38 cellular contexts compared by ENCODE assay signal in genomic region chr5:150188146-150188842, GRCh38. TPM values are rescaled to one million over a fixed set of nuclear protein-coding genes. Genes with fewer than 3 reads are reported as not detected.
"Had no signal": no experiment of that assay in that cellular context is flagged by ENCODE, and none has a peak within 500 bp of the region (broad histone marks: within the 10 kb centered on the region; RNA-seq: fewer than 3 reads in every experiment).

No MANE protein-coding gene starts in this region.

- H3K4me1 ChIP-seq: adrenal gland, breast epithelium had no signal

- H3K36me3 Mint-ChIP-seq: activated naive CD4-positive, alpha-beta T cell treated with anti-CD3 and anti-CD28 coated beads, Interleukin-2, amount 50 U/mL, for 72 hours had no signal

- H3K27me3 ChIP-seq: Peyer's patch had no signal

- FAIRE-seq: astrocyte had no signal

- H3K27ac Mint-ChIP-seq: activated CD8-positive, alpha-beta T cell treated with anti-CD3 and anti-CD28 coated beads, Interleukin-2, amount 10 ng/mL, durations not matched to agents 7 days and 5 days; activated naive CD4-positive, alpha-beta T cell treated with anti-CD3 and anti-CD28 coated beads for 36 hours; activated naive CD4-positive, alpha-beta T cell treated with anti-CD3 and anti-CD28 coated beads, Interleukin-2, amount 50 U/mL, for 72 hours; activated T-cell treated with anti-CD3 and anti-CD28 coated beads, Interleukin-2, amount 50 U/mL, for 24 hours; activated T-helper 1 cell treated with anti-CD3 and anti-CD28 coated beads, Interleukin-12 subunit alpha, Interleukin-12 subunit beta, Interleukin-2, Interleukin-4 antibody, amounts not matched to agents 30 ng/mL and 10 ng/mL and 1 ng/mL, durations not matched to agents 14 hours and 24 hours and 36 hours had no signal

- H3K27ac ChIP-seq: adrenal gland, body of pancreas, breast epithelium, WERI-Rb-1 had no signal

- H3K4me3 ChIP-seq: adrenal gland, body of pancreas, breast epithelium, Peyer's patch had no signal

- DNase-seq: activated CD4-positive, alpha-beta T cell treated with anti-CD3 and anti-CD28 coated beads for 1 hour; activated CD4-positive, alpha-beta T cell treated with anti-CD3 and anti-CD28 coated beads for 48 hours; activated CD4-positive, alpha-beta T cell treated with anti-CD3 and anti-CD28 coated beads, Interleukin-2, amount 50 U/mL, for 48 hours; activated CD4-positive, CD25-positive, alpha-beta regulatory T cell; activated CD8-positive, alpha-beta T cell treated with anti-CD3 and anti-CD28 coated beads, Interleukin-2, amount 10 ng/mL, durations not matched to agents 7 days and 5 days; activated gamma-delta T cell treated with Interleukin-2 at 50 U/mL for 16 hours; activated naive CD4-positive, alpha-beta T cell treated with anti-CD3 and anti-CD28 coated beads for 36 hours; activated T-cell treated with anti-CD3 and anti-CD28 coated beads, Interleukin-2, amount 50 U/mL, for 24 hours; adrenal gland; body of pancreas; Kasumi-1; KG1; MM.1S; MV-4-11; NCI-H1092; NCI-H1436 treated with DMSO at 0.1 percent for 48 hours; NCI-H1694 treated with DMSO at 0.1 percent for 48 hours; NCI-H2029; NCI-H345; NCI-H526; NCI-H748 treated with DMSO at 0.1 percent for 48 hours; NK-92 treated with Interleukin-12 subunit alpha and Interleukin-12 subunit beta, amount 100 ng/mL, for 24 hours; PC-3; RPMI8226; SHP77 treated with DMSO at 0.1 percent for 48 hours; SW 1271; T1000; WERI-Rb-1 had no signal

- H3K4me3 Mint-ChIP-seq: activated CD8-positive, alpha-beta T cell treated with anti-CD3 and anti-CD28 coated beads, Interleukin-2, amount 10 ng/mL, durations not matched to agents 7 days and 5 days; activated naive CD4-positive, alpha-beta T cell treated with anti-CD3 and anti-CD28 coated beads for 36 hours; activated T-cell treated with anti-CD3 and anti-CD28 coated beads, Interleukin-2, amount 50 U/mL, for 24 hours; activated T-helper 1 cell treated with anti-CD3 and anti-CD28 coated beads, Interleukin-12 subunit alpha, Interleukin-12 subunit beta, Interleukin-2, Interleukin-4 antibody, amounts not matched to agents 30 ng/mL and 10 ng/mL and 1 ng/mL, durations not matched to agents 14 hours and 24 hours and 36 hours had no signal

- H3K9me3 Mint-ChIP-seq: activated naive CD4-positive, alpha-beta T cell treated with anti-CD3 and anti-CD28 coated beads for 36 hours; activated naive CD4-positive, alpha-beta T cell treated with anti-CD3 and anti-CD28 coated beads, Interleukin-2, amount 50 U/mL, for 72 hours; activated T-cell treated with anti-CD3 and anti-CD28 coated beads, Interleukin-2, amount 50 U/mL, for 24 hours; activated T-helper 1 cell treated with anti-CD3 and anti-CD28 coated beads, Interleukin-12 subunit alpha, Interleukin-12 subunit beta, Interleukin-2, Interleukin-4 antibody, amounts not matched to agents 30 ng/mL and 10 ng/mL and 1 ng/mL, durations not matched to agents 14 hours and 24 hours and 36 hours had no signal

- H3K9me3 ChIP-seq: adrenal gland, body of pancreas, breast epithelium, Peyer's patch had no signal

- ATAC-seq: activated CD8-positive, alpha-beta T cell treated with anti-CD3 and anti-CD28 coated beads, Interleukin-2, amount 10 ng/mL, durations not matched to agents 7 days and 5 days; activated naive CD4-positive, alpha-beta T cell treated with anti-CD3 and anti-CD28 coated beads, Interleukin-2, amount 50 U/mL, for 72 hours; body of pancreas; PC-3 had no signal

- H3K36me3 ChIP-seq: adrenal gland, breast epithelium, Peyer's patch, WERI-Rb-1 had no signal

RNA-seq across cellular contexts. Expression of gene SLC6A7, which starts 1.6 kb away (rescaled TPM):
- total RNA-seq: activated CD8-positive, alpha-beta T cell treated with anti-CD3 and anti-CD28 coated beads, Interleukin-2, amount 10 ng/mL, durations not matched to agents 7 days and 5 days; activated naive CD4-positive, alpha-beta T cell treated with anti-CD3 and anti-CD28 coated beads for 36 hours; activated naive CD4-positive, alpha-beta T cell treated with anti-CD3 and anti-CD28 coated beads, Interleukin-2, amount 50 U/mL, for 72 hours; activated T-helper 1 cell treated with anti-CD3 and anti-CD28 coated beads, Interleukin-12 subunit alpha, Interleukin-12 subunit beta, Interleukin-2, Interleukin-4 antibody, amounts not matched to agents 30 ng/mL and 10 ng/mL and 1 ng/mL, durations not matched to agents 14 hours and 24 hours and 36 hours; adrenal gland; astrocyte; body of pancreas; cardiac septum; SK-MEL-5; T-helper 1 cell treated with Interleukin-12 subunit alpha and Interleukin-12 subunit beta and Interleukin-4 antibody, amounts not matched to agents 30 ng/mL and 1 ng/mL, for 36 hours; T-helper 2 cell treated with Interferon-gamma antibody and Interleukin-4, amounts not matched to agents 100 ng/mL and 5 ng/mL, for 36 hours had no signal
- polyA plus RNA-seq: adrenal gland had no signal

RNA-seq across cellular contexts. Expression of gene CDX1, which starts 21.7 kb away (rescaled TPM):
- total RNA-seq: activated CD8-positive, alpha-beta T cell treated with anti-CD3 and anti-CD28 coated beads, Interleukin-2, amount 10 ng/mL, durations not matched to agents 7 days and 5 days; activated naive CD4-positive, alpha-beta T cell treated with anti-CD3 and anti-CD28 coated beads for 36 hours; activated naive CD4-positive, alpha-beta T cell treated with anti-CD3 and anti-CD28 coated beads, Interleukin-2, amount 50 U/mL, for 72 hours; activated T-helper 1 cell treated with anti-CD3 and anti-CD28 coated beads, Interleukin-12 subunit alpha, Interleukin-12 subunit beta, Interleukin-2, Interleukin-4 antibody, amounts not matched to agents 30 ng/mL and 10 ng/mL and 1 ng/mL, durations not matched to agents 14 hours and 24 hours and 36 hours; astrocyte; body of pancreas; NCI-H460; PC-3; SK-MEL-5; T-helper 1 cell treated with Interleukin-12 subunit alpha and Interleukin-12 subunit beta and Interleukin-4 antibody, amounts not matched to agents 30 ng/mL and 1 ng/mL, for 36 hours; T-helper 2 cell treated with Interferon-gamma antibody and Interleukin-4, amounts not matched to agents 100 ng/mL and 5 ng/mL, for 36 hours had no signal
